ENCODE assay signal across 9 cellular contexts in genomic region chr4:8274772-8275241, GRCh38. TPM values are rescaled to one million over a fixed set of nuclear protein-coding genes. Genes with fewer than 3 reads are reported as not detected.
DNase-seq lines count a peak whose midpoint lies in the region; ATAC-seq, FAIRE-seq and TF ChIP-seq lines count a peak whose summit lies in the region.
"Had no signal": no experiment of that assay in that cellular context is flagged by ENCODE, and none has a peak within 500 bp of the region (broad histone marks: within the 10 kb centered on the region; RNA-seq: fewer than 3 reads in every experiment).

No MANE protein-coding gene starts in this region.

- no peak overlapping the region for H3K4me3 Mint-ChIP-seq in CD14-positive monocyte
- no peak overlapping the region for H3K4me3 Mint-ChIP-seq in H9

- no peak overlapping the region for H4K5ac ChIP-seq in H9 (ENCODE audit: insufficient read length, low read depth, low read length)

- H3K18ac ChIP-seq in H9 (ENCODE audit: insufficient read length, low read depth, low read length) = no peak overlapping the region

- H4K91ac ChIP-seq in H9 (ENCODE audit: insufficient read length, low read depth, low read length) = no peak overlapping the region

- H2BK5ac ChIP-seq in H9 (ENCODE audit: insufficient read length, low read length) = no peak overlapping the region

- no peak overlapping the region for H3K4me2 ChIP-seq in H9 (ENCODE audit: insufficient read depth, insufficient read length, low read length)

- H3T11ph ChIP-seq in H9 (ENCODE audit: low read length) = no peak overlapping the region

- H3K27me3 Mint-ChIP-seq in CD14-positive monocyte (ENCODE audit: low read depth in 3 of 3) (peaks cover 22 to 27% (median 22%) of the 10 kb centered on the region in 3 donors), H9 (ENCODE audit: low read depth) (peaks cover 26% of the 10 kb centered on the region)

- H3K9me3 ChIP-seq in HEK293 (ENCODE audit: control insufficient read depth, insufficient read depth, low read depth, low read length) = no peaks in the 10 kb centered on the region
- no peaks in the 10 kb centered on the region for H3K9me3 ChIP-seq in small intestine (ENCODE audit: control insufficient read depth, low read depth)
- H3K9me3 ChIP-seq in H9 (ENCODE audit: control insufficient read depth, low read depth, low read length) = no peaks in the 10 kb centered on the region

- H3K4me1 ChIP-seq in HEK293 (ENCODE audit: control insufficient read depth, insufficient read depth, low read length) (no peaks in the 10 kb centered on the region), small intestine (ENCODE audit: control insufficient read depth in 2 of 2, insufficient read depth in 1 of 2, low read depth in 1 of 2, low read length in 1 of 2) (no peaks in the 10 kb centered on the region), H9 (ENCODE audit: insufficient read depth, low read length) (no peaks in the 10 kb centered on the region)

- H3K27ac Mint-ChIP-seq in CD14-positive monocyte (no peak overlapping the region), H9 (no peak overlapping the region; a peak in 1 of 7 replicates)

- H3K27ac ChIP-seq in HEK293 (ENCODE audit: extremely low read depth, low read depth, low read length) (no peak overlapping the region), small intestine (ENCODE audit: low read depth in 1 of 2, low read length in 1 of 2) (peak overlapping the region in 1 of 2 donors; percentile 14), H9 (ENCODE audit: insufficient read length, low read depth, low read length) (no peak overlapping the region)

- no peak for FAIRE-seq in small intestine (lab: Jason Lieb, UNC)
- FAIRE-seq: islet of Langerhans had no signal

- H2BK15ac ChIP-seq in H9 (ENCODE audit: low read depth, low read length) = no peak overlapping the region

- no peaks in the 10 kb centered on the region for H3K36me3 Mint-ChIP-seq in CD14-positive monocyte
- H3K36me3 Mint-ChIP-seq in H9 (ENCODE audit: insufficient read depth in 1 of 3, low read depth in 3 of 3) = no peaks in the 10 kb centered on the region; a peak in 1 of 7 replicates

- no peak overlapping the region for H2AFZ ChIP-seq in H9 (ENCODE audit: low read length)

- H3K14ac ChIP-seq in H9 (ENCODE audit: insufficient read depth, low read length) = no peak overlapping the region

- no peak overlapping the region for H2BK120ac ChIP-seq in H9 (ENCODE audit: low read depth, low read length, poor library complexity, severe bottlenecking)

- in situ Hi-C loops in astrocyte of the cerebellum (cut with HindIII; ENCODE audit: low sequenced_read_pairs) = no loop called here

- no peak overlapping the region for H2BK20ac ChIP-seq in H9 (ENCODE audit: low read depth, low read length, poor library complexity, severe bottlenecking)

- no peak overlapping the region for H4K8ac ChIP-seq in H9 (replicated peaks; ENCODE audit: insufficient read length, low read depth, low read length)

- POLR2A ChIA-PET in HEK293 (lab: Yijun Ruan, JAX) = no interaction called here

- no peak overlapping the region for H3K9ac ChIP-seq in H9 (ENCODE audit: extremely low read depth, insufficient read length, low read length)

- intact Hi-C loops in CD14-positive monocyte (cut with micrococcal nuclease) = no loop called here

- H2BK12ac ChIP-seq in H9 (ENCODE audit: insufficient read length, low read depth, low read length) = no peak overlapping the region

- no peaks in the 10 kb centered on the region for H3K79me1 ChIP-seq in H9 (ENCODE audit: insufficient read depth, low read depth, low read length, poor library complexity, severe bottlenecking)

- no peaks in the 10 kb centered on the region for H3K79me2 ChIP-seq in H9 (ENCODE audit: insufficient read depth, low read length)

- H3K9me3 Mint-ChIP-seq in CD14-positive monocyte = peaks cover 0 to 2% (median 0%) of the 10 kb centered on the region in 7 donors
- H3K9me3 Mint-ChIP-seq in H9 = no peaks in the 10 kb centered on the region

- CTCF ChIA-PET in HEK293 (lab: Yijun Ruan, JAX) = interaction anchor here (0.7 kb wide), 1 partner anchor 8 kb away, joined by 3 read pairs; no protein-coding TSS in a partner anchor

- H3K56ac ChIP-seq in H9 (ENCODE audit: insufficient read length, low read depth, low read length) = no peak overlapping the region

- no peak overlapping the region for H2AK5ac ChIP-seq in H9 (ENCODE audit: insufficient read length, low read length)

- no peak overlapping the region for H3K4ac ChIP-seq in H9 (ENCODE audit: low read depth, low read length)

- H3K4me3 ChIP-seq in HEK293 (ENCODE audit: low read depth, low read length) = no peak overlapping the region
- H3K4me3 ChIP-seq in astrocyte of the cerebellum (ENCODE audit: low read depth, low read length) = no peak overlapping the region
- H3K4me3 ChIP-seq in small intestine (ENCODE audit: low read depth in 1 of 2, low read length in 2 of 2) = no peak overlapping the region

- no peaks in the 10 kb centered on the region for H3K36me3 ChIP-seq in HEK293 (ENCODE audit: control insufficient read depth in 2 of 2, insufficient read depth in 1 of 2, low read length in 2 of 2)
- H3K36me3 ChIP-seq in small intestine (ENCODE audit: control insufficient read depth in 2 of 2, insufficient read depth in 2 of 2, low read length in 2 of 2) = no peaks in the 10 kb centered on the region

- ATAC-seq in GM21825 (IDR thresholded peaks at IDR 0.05; ENCODE audit: unreplicated experiment) = no peak

- WGBS in small intestine, 3 donors = 28 to 40% (median 37%) methylated on average over 12 of the region's 12 CpGs
- WGBS in H9 (ENCODE audit: extremely low coverage, insufficient read length, low lambda C conversion rate) = no CpG with 5 or more reads among the region's 12 CpGs

- peak; percentile 85 for DNase-seq in astrocyte of the cerebellum (ENCODE audit: low read depth)
- peak; percentile 10 to 64 for DNase-seq in hippocampal formation (lab: John Stamatoyannopoulos, UW)
- DNase-seq in small intestine = peak; percentile 18
- DNase-seq in CD14-positive monocyte (ENCODE audit: low spot score) = no peak
- DNase-seq in activated T-cell treated with anti-CD3 and anti-CD28 coated beads, Interleukin-2, amount 50 U/mL, for 48 hours = no peak
- no peak for DNase-seq in H9

- peaks cover 39% of the 10 kb centered on the region for H3K4me1 Mint-ChIP-seq in CD14-positive monocyte
- H3K4me1 Mint-ChIP-seq in H9 = peaks cover 0 to 2% of the 10 kb centered on the region in 2 experiments; a peak in 1 of 4 replicates

- TF ChIP-seq CTCF in HEK293 (tag by site-specific recombination; IDR thresholded peaks at IDR 0.05) = no peak
- TF ChIP-seq CTCF in astrocyte of the cerebellum (IDR thresholded peaks at IDR 0.05; ENCODE audit: low read depth, low read length, missing control alignments) = peak; percentile 65
- TF ChIP-seq CTCF in CD14-positive monocyte (IDR thresholded peaks at IDR 0.05) = no peak
- TF ChIP-seq CTCF in H9 (conservative IDR thresholded peaks at IDR 0.05) = no peak

- H3K27me3 ChIP-seq in small intestine (ENCODE audit: control insufficient read depth in 2 of 2, insufficient read depth in 2 of 2, low read length in 2 of 2) (peaks cover 2 to 4% of the 10 kb centered on the region in 2 donors), H9 (ENCODE audit: insufficient read depth, low read length) (peaks cover 9% of the 10 kb centered on the region; the same call in 1 of the 2 replicates)

- peaks cover 4% of the 10 kb centered on the region for H3K23me2 ChIP-seq in H9 (ENCODE audit: insufficient read length, low read depth, low read length, poor library complexity, severe bottlenecking)

- no peaks in the 10 kb centered on the region for H4K20me1 ChIP-seq in H9 (ENCODE audit: control insufficient read depth, insufficient read depth, insufficient read length)

- no peak overlapping the region for H3K23ac ChIP-seq in H9 (ENCODE audit: insufficient read length, low read depth, low read length)

TF ChIP-seq in HEK293, 187 proteins besides CTCF, POLR2A, EP300 and RAD21:
- no peak for TF ChIP-seq ZNF169 (tag by site-specific recombination; IDR thresholded peaks at IDR 0.05)
- 0 out of 2 replicates have a peak, but pooled peaks have one; percentile 23 for TF ChIP-seq KLF1 (tag by site-specific recombination; IDR thresholded peaks at IDR 0.05)
TF ChIP-seq in HEK293: peak in this region for 1.

RNA-seq across cellular contexts. Expression of gene HTRA3, which starts 5.3 kb away (rescaled TPM):
- polyA plus RNA-seq in small intestine = 10 to 100 TPM in 1 of 3 donors, 1 to 10 TPM in 1, under 1 TPM in 1; 0.67 to 13.2 (median 3.8) TPM
- not detected for polyA plus RNA-seq in CD14-positive monocyte
- 2.9 and 3.0 TPM in 2 replicates for total RNA-seq in H9 (2021)

Comparison
In these comparisons a context has a peak if more than half of its experiments do, and no peak if none do; other contexts are left out.
1. DNase-seq: peak in astrocyte of the cerebellum (single experiment), hippocampal formation (2 of 2) and small intestine (single experiment); none in CD14-positive monocyte (single experiment), activated T-cell treated with anti-CD3 and anti-CD28 coated beads, Interleukin-2, amount 50 U/mL, for 48 hours (0 of 2) and H9 (single experiment).